Comparison of ENCODE assay signal across 12 cellular contexts in the genomic region with DNA sequence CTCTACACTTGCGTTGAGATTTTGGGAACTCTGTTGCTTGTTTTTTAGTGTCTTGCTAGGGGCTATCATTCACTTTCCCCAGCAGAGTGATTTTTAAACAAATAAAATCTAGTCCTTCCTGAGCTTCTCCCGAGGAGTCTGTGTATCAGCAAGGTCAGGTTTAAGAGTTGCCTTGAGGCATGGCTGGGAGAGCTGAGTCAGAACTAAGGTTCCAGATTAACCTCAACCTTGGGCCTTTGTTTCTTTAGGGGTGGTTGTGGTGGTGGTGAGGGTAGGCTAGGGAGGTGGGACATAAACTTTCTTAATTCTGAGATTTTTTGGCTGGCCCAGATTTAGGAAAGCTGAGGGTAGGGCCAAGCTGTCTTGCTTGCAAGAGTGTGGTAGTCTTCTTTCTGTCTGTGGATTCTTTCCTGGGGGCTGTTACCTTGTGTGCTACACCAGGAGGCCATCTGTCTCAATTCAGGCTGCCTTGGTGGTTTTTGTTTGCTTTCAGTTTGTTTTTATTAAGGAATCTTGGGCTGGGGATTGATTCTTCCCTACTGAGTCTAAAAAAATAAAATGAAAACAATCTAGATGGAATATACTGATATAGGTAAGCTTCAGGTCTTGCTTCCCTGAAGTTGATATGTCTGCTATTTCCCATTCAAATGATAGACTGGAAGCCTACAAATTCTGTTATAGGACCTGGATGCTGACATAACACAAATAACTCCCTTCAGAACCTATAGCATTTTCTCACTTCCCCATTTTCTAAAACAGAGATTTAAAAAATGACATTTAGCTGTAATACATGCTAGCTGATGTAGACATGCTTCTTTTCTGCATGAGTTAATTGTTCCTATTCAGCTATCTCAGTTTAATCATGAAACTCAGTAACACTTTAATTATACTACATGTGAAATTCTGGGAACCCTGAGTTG. TPM values are rescaled to one million over a fixed set of nuclear protein-coding genes. Genes with fewer than 3 reads are reported as not detected.
A peak's percentile ranks its signal among the peaks of the same experiment; 100 is the strongest.
DNase-seq lines count a peak whose midpoint lies in the region; ATAC-seq and TF ChIP-seq lines count a peak whose summit lies in the region.
"Had no signal": no experiment of that assay in that cellular context is flagged by ENCODE, and none has a peak within 500 bp of the region (broad histone marks: within the 10 kb centered on the region; RNA-seq: fewer than 3 reads in every experiment).

No MANE protein-coding gene starts in this region.

- H3K36me3 ChIP-seq in GM23338 (ENCODE audit: insufficient read depth) (no peaks in the 10 kb centered on the region), thyroid gland (no peaks in the 10 kb centered on the region)
- no peaks in the 10 kb centered on the region for H3K36me3 ChIP-seq in effector memory CD4-positive, alpha-beta T cell (ENCODE audit: control insufficient read depth, insufficient read depth, low read length)
- H3K36me3 ChIP-seq: neural progenitor cell had no signal

- no peaks in the 10 kb centered on the region for H3K36me3 Mint-ChIP-seq in GM23338 (ENCODE audit: low read depth)
- H3K36me3 Mint-ChIP-seq in nephron (ENCODE audit: low read depth) = no peaks in the 10 kb centered on the region
- H3K36me3 Mint-ChIP-seq: neural progenitor cell had no signal

- H3K4me3 ChIP-seq in GM23338 (no peak overlapping the region), thyroid gland (replicated peaks in 1 of 3) (no peak overlapping the region)
- no peak overlapping the region for H3K4me3 ChIP-seq in effector memory CD4-positive, alpha-beta T cell (ENCODE audit: insufficient read depth, low read depth, low read length, poor library complexity, severe bottlenecking)
- H3K4me3 ChIP-seq: neural progenitor cell had no signal

- no peaks in the 10 kb centered on the region for H3K9me3 ChIP-seq in effector memory CD4-positive, alpha-beta T cell (ENCODE audit: control insufficient read depth, low read length)
- H3K9me3 ChIP-seq in thyroid gland = no peaks in the 10 kb centered on the region

- DNase-seq in GM23338 (ENCODE audit: low spot score) (no peak), thyroid gland (no peak), left lobe of liver (ENCODE audit: low spot score) (no peak)
- DNase-seq in effector memory CD4-positive, alpha-beta T cell = no peak
- DNase-seq in activated CD8-positive, alpha-beta memory T cell treated with anti-CD3 and anti-CD28 coated beads, Interleukin-2, amount 50 U/mL, for 4 hours = no peak
- DNase-seq: HFFc6 had no signal

- no peaks in the 10 kb centered on the region for H3F3A ChIP-seq in GM23338 (replicated peaks; ENCODE audit: low read depth)

- peaks cover 4% of the 10 kb centered on the region; the same call in 1 of the 2 replicates for H3K9me2 ChIP-seq in GM23338 (ENCODE audit: insufficient read depth)

- no peak for TF ChIP-seq CTCF in GM23338 (conservative IDR thresholded peaks at IDR 0.05; ENCODE audit: low read depth in 2 of 2)
- no peak for TF ChIP-seq CTCF in nephron (IDR thresholded peaks at IDR 0.05; ENCODE audit: unreplicated experiment in 3 of 3)
- TF ChIP-seq CTCF in thyroid gland (IDR thresholded peaks at IDR 0.05) = no peak

- H3K27me3 Mint-ChIP-seq in GM23338 (ENCODE audit: insufficient read depth, low read depth, poor library complexity) = peaks cover 8% of the 10 kb centered on the region
- H3K27me3 Mint-ChIP-seq in nephron (ENCODE audit: low read depth) = peaks cover 29% of the 10 kb centered on the region

- H2AFZ ChIP-seq in GM23338 = no peak overlapping the region
- H2AFZ ChIP-seq: neural progenitor cell had no signal

- no peak overlapping the region for H3K4me3 Mint-ChIP-seq in GM23338
- H3K4me3 Mint-ChIP-seq in nephron = no peak overlapping the region
- H3K4me3 Mint-ChIP-seq: HFFc6, neural progenitor cell had no signal

- peaks cover 16% of the 10 kb centered on the region for H3K4me1 ChIP-seq in GM23338 (ENCODE audit: insufficient read depth)
- no peaks in the 10 kb centered on the region for H3K4me1 ChIP-seq in effector memory CD4-positive, alpha-beta T cell (ENCODE audit: control insufficient read depth, insufficient read depth, low read length, poor library complexity, severe bottlenecking)
- H3K4me1 ChIP-seq in thyroid gland = peaks cover 0 to 4% of the 10 kb centered on the region in 2 donors

- no peaks in the 10 kb centered on the region for H3K79me2 ChIP-seq in GM23338 (replicated peaks; ENCODE audit: insufficient read depth)

- WGBS in thyroid gland, 2 donors = 75 to 77% methylated on average over 2 of the region's 2 CpGs

- ATAC-seq in GM18909 (IDR thresholded peaks at IDR 0.05; ENCODE audit: poor library complexity, unreplicated experiment) = peak; percentile 74
- ATAC-seq in GM23338 = no peak
- ATAC-seq in HG03378 (IDR thresholded peaks at IDR 0.05; ENCODE audit: unreplicated experiment) = peak; percentile 88
- ATAC-seq in left lobe of liver = no peak

- H3K4me2 ChIP-seq in GM23338 = no peak overlapping the region
- H3K4me2 ChIP-seq: neural progenitor cell had no signal

- H3K27ac ChIP-seq in GM23338 (ENCODE audit: low read depth) = no peak overlapping the region
- H3K27ac ChIP-seq in effector memory CD4-positive, alpha-beta T cell (ENCODE audit: insufficient read depth, low read length, poor library complexity, severe bottlenecking) = no peak overlapping the region
- H3K27ac ChIP-seq in thyroid gland = no peak overlapping the region
- H3K27ac ChIP-seq: neural progenitor cell had no signal

- intact Hi-C loops in thyroid gland (cut with DNase I) = no loop called here

- no peaks in the 10 kb centered on the region for H4K20me1 ChIP-seq in GM23338 (replicated peaks; ENCODE audit: insufficient read depth)

- H3K9me3 Mint-ChIP-seq in GM23338 (no peaks in the 10 kb centered on the region), nephron (no peaks in the 10 kb centered on the region)

- H3K4me1 Mint-ChIP-seq in GM23338 (peaks cover 23% of the 10 kb centered on the region; the same call in 2 of the 3 replicates), nephron (peaks cover 17% of the 10 kb centered on the region)

- H3K27me3 ChIP-seq in GM23338 (ENCODE audit: insufficient read depth) = peaks cover 10% of the 10 kb centered on the region
- no peaks in the 10 kb centered on the region for H3K27me3 ChIP-seq in effector memory CD4-positive, alpha-beta T cell (replicated peaks; ENCODE audit: control insufficient read depth, insufficient read depth, low read length, poor library complexity, severe bottlenecking)
- H3K27me3 ChIP-seq in thyroid gland = no peaks in the 10 kb centered on the region

- H3K27ac Mint-ChIP-seq in GM23338 (peak overlapping the region; percentile 76; the same call in 1 of the 2 replicates), nephron (peak overlapping the region in 2 of 3 experiments; percentile 37 to 65)
- H3K27ac Mint-ChIP-seq: HFFc6, neural progenitor cell had no signal

- no peak for TF ChIP-seq POLR2A in thyroid gland (IDR thresholded peaks at IDR 0.05)

TF ChIP-seq in GM23338, 12 proteins besides CTCF, POLR2A, EP300 and RAD21 (continues in another document):
- no peak for TF ChIP-seq ZNF331 (CRISPR knock-in tag; IDR thresholded peaks at IDR 0.05; ENCODE audit: low read depth)
- TF ChIP-seq ETS1 (IDR thresholded peaks at IDR 0.05) = no peak
- TF ChIP-seq EZH2phosphoT487 (IDR thresholded peaks at IDR 0.05; ENCODE audit: unreplicated experiment) = no peak
- TF ChIP-seq POLR2AphosphoS5 (IDR thresholded peaks at IDR 0.05; ENCODE audit: low read depth) = no peak
- TF ChIP-seq EZH2 (IDR thresholded peaks at IDR 0.05; ENCODE audit: low read depth, unreplicated experiment) = no peak
- no peak for TF ChIP-seq NANOG (IDR thresholded peaks at IDR 0.05; ENCODE audit: borderline replicate concordance)
- TF ChIP-seq ZNF114 (CRISPR knock-in tag; IDR thresholded peaks at IDR 0.05) = no peak

RNA-seq across cellular contexts. Expression of gene LHCGR, which starts 5.4 kb away (rescaled TPM):
- total RNA-seq in GM23338 (2014; rRNA removed; shearing (Covaris generic)) = 0.12 and 0.45 TPM in 2 replicates
- polyA plus RNA-seq in GM23338 (2016; fragmentation: Nextera tagmentation; extraction: Ambion mirVana) = 0.54 and 0.66 TPM in 2 replicates
- total RNA-seq in thyroid gland (1 to 10 TPM in 2 of 4 donors, under 1 TPM in 2; 0.59 to 1.7 (median 1.1) TPM), left lobe of liver (not detected)
- total RNA-seq: Daoy, endothelial cell of umbilical vein, HFFc6 had no signal
- polyA plus RNA-seq: endothelial cell of umbilical vein had no signal

Comparison
In these comparisons a context has a peak if more than half of its experiments do, and no peak if none do; other contexts are left out.
1. ATAC-seq: peak in GM18909 (single experiment) and HG03378 (single experiment); none in GM23338 (single experiment) and left lobe of liver (single experiment).